16 cellular contexts compared by ENCODE assay signal in genomic region chr3:61078016-61078415, GRCh38.
A peak's percentile ranks its signal among the peaks of the same experiment; 100 is the strongest.
DNase-seq lines count a peak whose midpoint lies in the region; ATAC-seq, FAIRE-seq and TF ChIP-seq lines count a peak whose summit lies in the region.
"Had no signal": no experiment of that assay in that cellular context is flagged by ENCODE, and none has a peak within 500 bp of the region (broad histone marks: within the 10 kb centered on the region; RNA-seq: fewer than 3 reads in every experiment).

No MANE protein-coding gene starts in this region.

- CTCF ChIA-PET in K562 (lab: Yijun Ruan, JAX; ENCODE audit: low intra/inter-chr PET ratio) = no interaction called here

- H2AFZ ChIP-seq in K562 (ENCODE audit: low read depth, low read length) = no peak overlapping the region
- H2AFZ ChIP-seq: GM23338 had no signal

- H3K27ac ChIP-seq in K562 (ENCODE audit: extremely low read depth, low read depth, low read length) = no peak overlapping the region
- peak overlapping the region; percentile 72 for H3K27ac ChIP-seq in mesodermal cell (ENCODE audit: low read depth, low read length, severe bottlenecking)
- H3K27ac ChIP-seq in right atrium auricular region = no peak overlapping the region
- H3K27ac ChIP-seq: BLaER1 treated with 17β-estradiol and CSF1 and Interleukin-3, amounts not matched to agents 10 nM and 100 nM had no signal

- FAIRE-seq in K562 (lab: Jason Lieb, UNC) = no peak
- FAIRE-seq: GM12878, GM18507 had no signal

- no peak overlapping the region for H3K4me2 ChIP-seq in K562 (ENCODE audit: insufficient read depth, low read length)
- H3K4me2 ChIP-seq: BLaER1 treated with 17β-estradiol and CSF1 and Interleukin-3, amounts not matched to agents 10 nM and 100 nM; GM23338 had no signal

- H3K36me3 ChIP-seq in BE2C (no peaks in the 10 kb centered on the region), K562 (ENCODE audit: control insufficient read depth, insufficient read depth, low read length) (no peaks in the 10 kb centered on the region), mesodermal cell (ENCODE audit: control insufficient read depth, insufficient read depth, low read length) (no peaks in the 10 kb centered on the region), right atrium auricular region (no peaks in the 10 kb centered on the region)
- H3K36me3 ChIP-seq: BLaER1 treated with 17β-estradiol and CSF1 and Interleukin-3, amounts not matched to agents 10 nM and 100 nM had no signal

- 2% methylated on average over 5 of the region's 5 CpGs for WGBS in K562 (ENCODE audit: insufficient coverage, low coverage, missing lambda C conversion rate)
- WGBS in mesodermal cell (ENCODE audit: insufficient coverage in 2 of 2), 2 experiments = 70 to 73% methylated on average over 3 to 5 of the region's 5 CpGs

- TF ChIP-seq CTCF in BE2C (IDR thresholded peaks at IDR 0.05; ENCODE audit: low read depth, low read length) (no peak), K562 (IDR thresholded peaks at IDR 0.05 in 2 of 3, conservative IDR thresholded peaks at IDR 0.05 in 1 of 3; ENCODE audit: insufficient read depth in 2 of 3, low read depth in 1 of 3, low read length in 3 of 3) (no peak), retinal pigment epithelial cell (conservative IDR thresholded peaks at IDR 0.05; ENCODE audit: low read depth, low read length) (no peak), right atrium auricular region (IDR thresholded peaks at IDR 0.05) (no peak)

- no peak for TF ChIP-seq POLR2A in K562 (conservative IDR thresholded peaks at IDR 0.05)

- H3K9ac ChIP-seq in K562 (ENCODE audit: insufficient read depth in 1 of 2, low read depth in 2 of 2, low read length in 2 of 2) = no peak overlapping the region
- H3K9ac ChIP-seq: BLaER1 treated with 17β-estradiol and CSF1 and Interleukin-3, amounts not matched to agents 10 nM and 100 nM had no signal

- POLR2A ChIA-PET in K562 (lab: Yijun Ruan, JAX) = no interaction called here

- H3K9me1 ChIP-seq in K562 (ENCODE audit: control insufficient read depth, insufficient read depth, low read length) = no peaks in the 10 kb centered on the region

- H3K9me3 ChIP-seq in BE2C (no peaks in the 10 kb centered on the region), K562 (replicated peaks; ENCODE audit: control insufficient read depth, insufficient read depth, low read depth, low read length) (no peaks in the 10 kb centered on the region), mesodermal cell (ENCODE audit: control insufficient read depth, low read length) (no peaks in the 10 kb centered on the region), right atrium auricular region (no peaks in the 10 kb centered on the region)
- H3K9me3 ChIP-seq: BLaER1 treated with 17β-estradiol and CSF1 and Interleukin-3, amounts not matched to agents 10 nM and 100 nM had no signal

- intact Hi-C loops in K562 (cut with micrococcal nuclease) = no loop called here

- no peak for TF ChIP-seq EP300 in K562 (IDR thresholded peaks at IDR 0.05; ENCODE audit: low read length)

- no peak for ATAC-seq in K562
- ATAC-seq: GM12878, GM23338 had no signal

- H3K27me3 ChIP-seq in BE2C (no peaks in the 10 kb centered on the region), K562 (ENCODE audit: control insufficient read depth in 2 of 2, insufficient read depth in 2 of 2, low read length in 2 of 2) (no peaks in the 10 kb centered on the region), right atrium auricular region (no peaks in the 10 kb centered on the region)
- H3K27me3 ChIP-seq: BLaER1 treated with 17β-estradiol and CSF1 and Interleukin-3, amounts not matched to agents 10 nM and 100 nM had no signal

- H3K4me3 ChIP-seq in BE2C (ENCODE audit: low read depth, low read length) = peak overlapping the region; percentile 38
- H3K4me3 ChIP-seq in K562 = no peak overlapping the region
- H3K4me3 ChIP-seq in mesodermal cell (ENCODE audit: extremely low read depth, insufficient read depth, low read length, poor library complexity, severe bottlenecking) = no peak overlapping the region
- H3K4me3 ChIP-seq in retinal pigment epithelial cell (ENCODE audit: low read length) = peak overlapping the region; percentile 19
- H3K4me3 ChIP-seq in right atrium auricular region = no peak overlapping the region
- H3K4me3 ChIP-seq: BLaER1 treated with 17β-estradiol and CSF1 and Interleukin-3, amounts not matched to agents 10 nM and 100 nM; GM12878; GM23338 had no signal

- H3K4me1 ChIP-seq in BE2C (no peaks in the 10 kb centered on the region), K562 (replicated peaks in 1 of 2; ENCODE audit: control insufficient read depth in 2 of 2, insufficient read depth in 2 of 2, low read length in 2 of 2) (no peaks in the 10 kb centered on the region), mesodermal cell (ENCODE audit: control insufficient read depth, insufficient read depth, low read length, poor library complexity, severe bottlenecking) (peaks cover 6% of the 10 kb centered on the region), right atrium auricular region (no peaks in the 10 kb centered on the region)
- H3K4me1 ChIP-seq: BLaER1 treated with 17β-estradiol and CSF1 and Interleukin-3, amounts not matched to agents 10 nM and 100 nM had no signal

- DNase-seq in BE2C (no peak), K562 (ENCODE audit: extremely low read depth in 1 of 4, low spot score in 3 of 4) (no peak), retinal pigment epithelial cell (ENCODE audit: low read depth) (peak; percentile 67), right atrium auricular region (ENCODE audit: low spot score) (no peak), SHP77 (lab: John Stamatoyannopoulos, UW) (no peak), NCI-H2171 treated with DMSO at 0.1 percent for 48 hours (lab: John Stamatoyannopoulos, UW) (no peak)
- DNase-seq: 8988T; AML-193; CD4-positive, CD25-positive, alpha-beta regulatory T cell; H7; IMR-90 had no signal

- BruUV-seq in K562 (replicated peaks; lab: Mats Ljungman, UMichigan) = no TSS peak

- no peak for TF ChIP-seq RAD21 in K562 (CRISPR knock-in tag; conservative IDR thresholded peaks at IDR 0.05 in 1 of 2, IDR thresholded peaks at IDR 0.05 in 1 of 2)

- H3K79me2 ChIP-seq in K562 (ENCODE audit: control insufficient read depth, insufficient read depth, low read length) = no peaks in the 10 kb centered on the region

- no peaks in the 10 kb centered on the region for H4K20me1 ChIP-seq in K562 (replicated peaks; ENCODE audit: control insufficient read depth, insufficient read depth, low read length)
- H4K20me1 ChIP-seq: BLaER1 treated with 17β-estradiol and CSF1 and Interleukin-3, amounts not matched to agents 10 nM and 100 nM had no signal

- in situ Hi-C loops in K562 (cut with MboI) = no loop called here

TF ChIP-seq in K562, 482 proteins besides CTCF, POLR2A, EP300 and RAD21:
- no peak for TF ChIP-seq MIER1 (IDR thresholded peaks at IDR 0.05; ENCODE audit: low read depth)
- no peak for TF ChIP-seq KHSRP (IDR thresholded peaks at IDR 0.05)
- no peak for TF ChIP-seq SUPT5H (IDR thresholded peaks at IDR 0.05)
- TF ChIP-seq MEIS2 (IDR thresholded peaks at IDR 0.05; ENCODE audit: partially characterized antibody) = peak; percentile 5
- no peak for TF ChIP-seq RAD51 (IDR thresholded peaks at IDR 0.05; ENCODE audit: borderline replicate concordance, low read depth)
- no peak for TF ChIP-seq POLR2H (tag; IDR thresholded peaks at IDR 0.05; ENCODE audit: low read depth)

Comparison
In these comparisons a context has a peak if more than half of its experiments do, and no peak if none do; other contexts are left out.
1. H3K4me3 ChIP-seq: peak in BE2C (single experiment) and retinal pigment epithelial cell (single experiment); none in K562 (single experiment), mesodermal cell (single experiment) and right atrium auricular region (0 of 2).